10 cellular contexts compared by ENCODE assay signal in genomic region chr19:2087621-2088100, GRCh38. TPM values are rescaled to one million over a fixed set of nuclear protein-coding genes. Genes with fewer than 3 reads are reported as not detected.
DNase-seq lines count a peak whose midpoint lies in the region; ATAC-seq and TF ChIP-seq lines count a peak whose summit lies in the region.
"Had no signal": no experiment of that assay in that cellular context is flagged by ENCODE, and none has a peak within 500 bp of the region (broad histone marks: within the 10 kb centered on the region; RNA-seq: fewer than 3 reads in every experiment).

No MANE protein-coding gene starts in this region.

- peak overlapping the region; percentile 57 for H3K27ac ChIP-seq in colonic mucosa

- POLR2A ChIA-PET in activated CD4-positive, alpha-beta T cell treated with anti-CD3 and anti-CD28 coated beads for 36 hours (lab: Charles Lee) = interaction anchor here (0.6 kb wide), 1 partner anchor 19 kb away, joined by 6 read pairs; no protein-coding TSS in a partner anchor

- peaks cover 59% of the 10 kb centered on the region for H3K4me1 Mint-ChIP-seq in activated CD4-positive, alpha-beta T cell treated with anti-CD3 and anti-CD28 coated beads for 36 hours
- H3K4me1 Mint-ChIP-seq in chondrocyte (ENCODE audit: low read depth) = peaks cover 44% of the 10 kb centered on the region

- H3K27me3 Mint-ChIP-seq in activated CD4-positive, alpha-beta T cell treated with anti-CD3 and anti-CD28 coated beads for 36 hours = no peaks in the 10 kb centered on the region
- H3K27me3 Mint-ChIP-seq in chondrocyte (ENCODE audit: low read depth) = no peaks in the 10 kb centered on the region

- peaks cover 42% of the 10 kb centered on the region for H3K36me3 Mint-ChIP-seq in activated CD4-positive, alpha-beta T cell treated with anti-CD3 and anti-CD28 coated beads for 36 hours (ENCODE audit: low read depth)
- peaks cover 4% of the 10 kb centered on the region for H3K36me3 Mint-ChIP-seq in chondrocyte (ENCODE audit: low read depth)

- H3K27ac Mint-ChIP-seq in activated CD4-positive, alpha-beta T cell treated with anti-CD3 and anti-CD28 coated beads for 36 hours = peak overlapping the region; percentile 89
- H3K27ac Mint-ChIP-seq in chondrocyte (ENCODE audit: unreplicated experiment) = no peak overlapping the region

- intact Hi-C loops in activated CD4-positive, alpha-beta T cell treated with anti-CD3 and anti-CD28 coated beads for 36 hours (cut with DNase I, micrococcal nuclease) = loop anchor here in 1 of 2 experiments (1.0 kb wide), 1 partner anchor 9 kb away; the partner anchor contains the start of genes IZUMO4 and MOB3A
- intact Hi-C loops in colonic mucosa (cut with DNase I) = no loop called here

- no peaks in the 10 kb centered on the region for H3K9me3 ChIP-seq in colonic mucosa

- TF ChIP-seq POLR2A in erythroblast (IDR thresholded peaks at IDR 0.05; ENCODE audit: low read length) = no peak

- no peaks in the 10 kb centered on the region for H3K27me3 ChIP-seq in colonic mucosa

- peak; percentile 49 for DNase-seq in activated CD4-positive, alpha-beta T cell treated with anti-CD3 and anti-CD28 coated beads for 36 hours
- DNase-seq in activated CD4-positive, alpha-beta T cell treated with anti-CD3 and anti-CD28 coated beads, Interleukin-2, amount 50 U/mL, for 1 hour = no peak
- DNase-seq in MV-4-11 (lab: John Stamatoyannopoulos, UW) (peak; percentile 87), colonic mucosa (no peak), erythroblast (lab: John Stamatoyannopoulos, UW) (no peak), chondrocyte (ENCODE audit: low spot score) (no peak), HT-29 (ENCODE audit: low spot score) (no peak)
- peak; percentile 61 for DNase-seq in stimulated activated naive CD8-positive, alpha-beta T cell treated with anti-CD3 and anti-CD28 coated beads, Interleukin-15, Interleukin-2, amounts not matched to agents 100 U/mL and 50 U/mL, for 24 hours
- DNase-seq: amygdala, NCI-H526 had no signal

- CTCF ChIA-PET in activated CD4-positive, alpha-beta T cell treated with anti-CD3 and anti-CD28 coated beads for 36 hours (lab: Charles Lee) = interaction anchor here (0.6 to 1.1 kb wide), 3 partner anchors 21 to 238 kb away, joined by 3 read pairs; no protein-coding TSS in a partner anchor

- TF ChIP-seq CTCF in colonic mucosa (IDR thresholded peaks at IDR 0.05) = no peak
- TF ChIP-seq CTCF in chondrocyte (IDR thresholded peaks at IDR 0.05) = no peak

- no peak overlapping the region for H3K4me3 ChIP-seq in colonic mucosa

- peak overlapping the region; percentile 96 for H3K4me3 Mint-ChIP-seq in activated CD4-positive, alpha-beta T cell treated with anti-CD3 and anti-CD28 coated beads for 36 hours
- no peak overlapping the region for H3K4me3 Mint-ChIP-seq in chondrocyte (ENCODE audit: unreplicated experiment)

- ATAC-seq in activated CD4-positive, alpha-beta T cell treated with anti-CD3 and anti-CD28 coated beads for 36 hours = peak; percentile 3
- no peak for ATAC-seq in stimulated activated naive CD8-positive, alpha-beta T cell treated with anti-CD3 and anti-CD28 coated beads, Interleukin-15, Interleukin-2, amounts not matched to agents 100 U/mL and 50 U/mL, for 24 hours

- no peaks in the 10 kb centered on the region for H3K9me3 Mint-ChIP-seq in activated CD4-positive, alpha-beta T cell treated with anti-CD3 and anti-CD28 coated beads for 36 hours (ENCODE audit: low read depth)
- H3K9me3 Mint-ChIP-seq in chondrocyte (ENCODE audit: low read depth) = no peaks in the 10 kb centered on the region

- H3K4me1 ChIP-seq in colonic mucosa = peaks cover 5% of the 10 kb centered on the region

- H3K36me3 ChIP-seq in colonic mucosa = no peaks in the 10 kb centered on the region

- H3K9ac ChIP-seq in colonic mucosa (ENCODE audit: low read depth in 2 of 2, low read length in 2 of 2) = peak overlapping the region in 1 of 2 donors; percentile 21

RNA-seq across cellular contexts. Expression of gene MOB3A, which starts 8.5 kb away (rescaled TPM):
- total RNA-seq in activated CD4-positive, alpha-beta T cell treated with anti-CD3 and anti-CD28 coated beads for 36 hours = 100 to 1,000 TPM; 148 to 156 TPM
- 10 to 100 TPM; 40.0 to 40.5 TPM for total RNA-seq in colonic mucosa
- total RNA-seq in chondrocyte = 34.6 to 48.0 TPM (median 45.5 TPM) in 3 replicates
- 7.7 and 9.2 TPM in 2 replicates for total RNA-seq in HT-29 (2014; rRNA removed; shearing (Covaris generic))

RNA-seq across cellular contexts. Expression of gene IZUMO4, which starts 9.1 kb away (rescaled TPM):
- 10 to 100 TPM; 15.2 to 16.6 TPM for total RNA-seq in activated CD4-positive, alpha-beta T cell treated with anti-CD3 and anti-CD28 coated beads for 36 hours
- total RNA-seq in colonic mucosa = 1 to 10 TPM; 2.1 to 4.5 TPM
- total RNA-seq in chondrocyte = 2.4 to 3.9 TPM (median 3.2 TPM) in 3 replicates
- 2.7 and 5.3 TPM in 2 replicates for total RNA-seq in HT-29 (2014; rRNA removed; shearing (Covaris generic))

RNA-seq across cellular contexts. Expression of gene MKNK2, which starts 36.6 kb away (rescaled TPM):
- 100 to 1,000 TPM; 139 to 155 TPM for total RNA-seq in activated CD4-positive, alpha-beta T cell treated with anti-CD3 and anti-CD28 coated beads for 36 hours
- total RNA-seq in colonic mucosa (100 to 1,000 TPM; 358 to 589 TPM), chondrocyte (32.8 to 127 TPM (median 125 TPM) in 3 replicates)
- total RNA-seq in HT-29 (2014; rRNA removed; shearing (Covaris generic)) = 212 and 223 TPM in 2 replicates

Comparison
In these comparisons a context has a peak if more than half of its experiments do, and no peak if none do; other contexts are left out.
1. DNase-seq: peak in activated CD4-positive, alpha-beta T cell treated with anti-CD3 and anti-CD28 coated beads for 36 hours (single experiment), MV-4-11 (single experiment) and stimulated activated naive CD8-positive, alpha-beta T cell treated with anti-CD3 and anti-CD28 coated beads, Interleukin-15, Interleukin-2, amounts not matched to agents 100 U/mL and 50 U/mL, for 24 hours (single experiment); none in activated CD4-positive, alpha-beta T cell treated with anti-CD3 and anti-CD28 coated beads, Interleukin-2, amount 50 U/mL, for 1 hour (single experiment), colonic mucosa (single experiment), erythroblast (0 of 2), chondrocyte (single experiment) and HT-29 (single experiment).